In the genomic region with DNA sequence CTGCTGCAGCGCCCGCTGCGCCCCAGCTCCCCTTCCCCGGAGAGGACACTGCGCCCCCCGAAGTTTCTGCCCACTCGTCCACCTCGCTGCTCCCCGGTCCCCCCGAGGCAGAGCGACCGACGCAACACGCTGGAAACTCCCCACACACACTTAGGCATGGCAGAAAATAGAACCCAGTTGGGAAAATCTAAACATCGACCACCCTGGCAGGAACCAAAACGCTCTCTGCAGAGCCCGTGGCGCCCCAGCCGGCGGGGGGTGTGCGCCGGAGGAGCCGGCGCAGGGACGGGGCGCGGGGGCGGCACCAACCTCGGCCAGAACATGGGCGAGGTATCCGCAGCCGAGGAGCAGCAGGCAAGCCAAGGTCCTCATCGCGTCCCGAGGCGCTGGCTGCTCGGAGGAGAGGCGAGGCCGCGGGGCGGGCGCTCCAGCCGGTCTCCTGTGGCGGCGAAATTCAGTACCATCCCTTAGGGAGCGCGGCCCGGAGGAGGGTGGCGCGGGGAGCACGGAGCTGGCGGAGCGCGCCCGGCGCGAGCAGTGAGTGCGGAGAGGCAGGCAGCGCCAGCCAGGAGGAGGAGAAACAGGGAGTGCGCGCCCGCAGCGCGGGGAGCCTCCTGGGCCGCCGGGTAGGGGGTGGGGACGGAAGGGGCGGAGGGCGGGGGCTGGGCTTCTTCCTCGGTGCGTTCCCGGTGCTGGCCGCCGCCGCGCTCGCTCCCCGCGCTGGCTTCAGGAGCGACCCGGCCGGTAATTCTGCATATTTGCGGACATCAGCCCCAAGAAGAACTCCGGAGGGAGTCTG, we compare ENCODE assay signal across 8 cellular contexts. TPM values are rescaled to one million over a fixed set of nuclear protein-coding genes. Genes with fewer than 3 reads are reported as not detected.
DNase-seq lines count a peak whose midpoint lies in the region; ATAC-seq and TF ChIP-seq lines count a peak whose summit lies in the region.

No MANE protein-coding gene starts in this region.

- H3K23ac ChIP-seq in H9 (ENCODE audit: insufficient read length, low read depth, low read length) = no peak overlapping the region

- TF ChIP-seq CTCF in C4-2B (conservative IDR thresholded peaks at IDR 0.05) (no peak), H9 (conservative IDR thresholded peaks at IDR 0.05) (no peak), body of pancreas (IDR thresholded peaks at IDR 0.05) (peak in 5 of 7 experiments; percentile 12 to 24 (median 19)), psoas muscle (IDR thresholded peaks at IDR 0.05) (no peak)

- no CpG with 5 or more reads among the region's 84 CpGs for WGBS in H9 (ENCODE audit: extremely low coverage, insufficient read length, low lambda C conversion rate)
- WGBS in body of pancreas, 2 donors = 0 to 1% methylated on average over 1 to 62 of the region's 84 CpGs
- 0 to 1% (median 1%) methylated on average over 46 to 84 of the region's 84 CpGs for WGBS in psoas muscle, 3 donors

- H3K56ac ChIP-seq in H9 (ENCODE audit: insufficient read length, low read depth, low read length) = no peak overlapping the region

- ATAC-seq in body of pancreas = peak; percentile 70
- peak; percentile 62 to 71 (median 68) for ATAC-seq in psoas muscle
- ATAC-seq in HG02623 (IDR thresholded peaks at IDR 0.05; ENCODE audit: unreplicated experiment) = no peak
- ATAC-seq in HG03135 (IDR thresholded peaks at IDR 0.05; ENCODE audit: unreplicated experiment) = no peak

- no peak overlapping the region for H2BK15ac ChIP-seq in H9 (ENCODE audit: low read depth, low read length)

- peaks cover 36% of the 10 kb centered on the region for H3K23me2 ChIP-seq in H9 (ENCODE audit: insufficient read length, low read depth, low read length, poor library complexity, severe bottlenecking)

- H3K9ac ChIP-seq in H9 (ENCODE audit: extremely low read depth, insufficient read length, low read length) = no peak overlapping the region

- H3K27me3 ChIP-seq in H9 (ENCODE audit: insufficient read depth, low read length) (peaks cover 30% of the 10 kb centered on the region; the same call in 1 of the 2 replicates), body of pancreas (no peaks in the 10 kb centered on the region), psoas muscle (ENCODE audit: insufficient read depth in 3 of 3, low read length in 2 of 3) (peaks cover 0 to 8% (median 2%) of the 10 kb centered on the region in 3 donors)

- H4K5ac ChIP-seq in H9 (ENCODE audit: insufficient read length, low read depth, low read length) = no peak overlapping the region

- H2BK20ac ChIP-seq in H9 (ENCODE audit: low read depth, low read length, poor library complexity, severe bottlenecking) = no peak overlapping the region

- H3K14ac ChIP-seq in H9 (ENCODE audit: insufficient read depth, low read length) = peak overlapping the region; percentile 74

- intact Hi-C loops in body of pancreas (cut with DNase I) = no loop called here
- intact Hi-C loops in psoas muscle (cut with DNase I) = loop anchor here (2.0 to 5.0 kb wide), 3 partner anchors 46 to 187 kb away; no protein-coding TSS in a partner anchor

- H4K20me1 ChIP-seq in H9 (ENCODE audit: control insufficient read depth, insufficient read depth, insufficient read length) = no peaks in the 10 kb centered on the region

- no peak overlapping the region for H2AFZ ChIP-seq in H9 (ENCODE audit: low read length)

- H3K9me3 Mint-ChIP-seq in H9 = no peaks in the 10 kb centered on the region; a peak in 1 of 5 replicates

- H3K27ac Mint-ChIP-seq in H9 = peak overlapping the region in 1 of 3 experiments; percentile 93; a peak in 2 of 7 replicates

- H2BK12ac ChIP-seq in H9 (ENCODE audit: insufficient read length, low read depth, low read length) = no peak overlapping the region

- H3K9me3 ChIP-seq in H9 (ENCODE audit: control insufficient read depth, low read depth, low read length) (no peaks in the 10 kb centered on the region), body of pancreas (no peaks in the 10 kb centered on the region), psoas muscle (no peaks in the 10 kb centered on the region)

- no peak overlapping the region for H4K91ac ChIP-seq in H9 (ENCODE audit: insufficient read length, low read depth, low read length)

- no peak overlapping the region for H4K8ac ChIP-seq in H9 (replicated peaks; ENCODE audit: insufficient read length, low read depth, low read length)

- H3K36me3 ChIP-seq in body of pancreas (replicated peaks in 1 of 2; ENCODE audit: insufficient read depth in 1 of 2, low read depth in 2 of 2) (no peaks in the 10 kb centered on the region), psoas muscle (ENCODE audit: insufficient read depth in 1 of 2, low read depth in 1 of 2) (no peaks in the 10 kb centered on the region)

- no peak overlapping the region for H3K18ac ChIP-seq in H9 (ENCODE audit: insufficient read length, low read depth, low read length)

- H2AK5ac ChIP-seq in H9 (ENCODE audit: insufficient read length, low read length) = no peak overlapping the region

- H3K79me2 ChIP-seq in H9 (ENCODE audit: insufficient read depth, low read length) = peaks cover 5% of the 10 kb centered on the region; the same call in 1 of the 2 replicates

- H3K4me3 ChIP-seq in body of pancreas = peak overlapping the region; percentile 80 to 92
- peak overlapping the region; percentile 94 for H3K4me3 ChIP-seq in psoas muscle

- peak; percentile 94 to 96 (median 95) for TF ChIP-seq POLR2A in body of pancreas (IDR thresholded peaks at IDR 0.05)

- H3K27me3 Mint-ChIP-seq in H9 (ENCODE audit: low read depth) = peaks cover 61% of the 10 kb centered on the region

- no peak overlapping the region for H2BK5ac ChIP-seq in H9 (ENCODE audit: insufficient read length, low read length)

- H3K4me2 ChIP-seq in H9 (ENCODE audit: insufficient read depth, insufficient read length, low read length) = peak overlapping the region; percentile 48

- no peak overlapping the region for H3T11ph ChIP-seq in H9 (ENCODE audit: low read length)

- peaks cover 5% of the 10 kb centered on the region for H3K79me1 ChIP-seq in H9 (ENCODE audit: insufficient read depth, low read depth, low read length, poor library complexity, severe bottlenecking)

- peaks cover 0 to 3% (median 0%) of the 10 kb centered on the region in 3 experiments; a peak in 3 of 7 replicates for H3K36me3 Mint-ChIP-seq in H9 (ENCODE audit: insufficient read depth in 1 of 3, low read depth in 3 of 3)

- H3K4me1 Mint-ChIP-seq in H9 = peaks cover 29 to 39% of the 10 kb centered on the region in 2 experiments

- no peak overlapping the region for H2BK120ac ChIP-seq in H9 (ENCODE audit: low read depth, low read length, poor library complexity, severe bottlenecking)

- H3K4me3 Mint-ChIP-seq in H9 = peak overlapping the region; percentile 75 to 96

- H3K4me1 ChIP-seq in H9 (ENCODE audit: insufficient read depth, low read length) = peaks cover 6% of the 10 kb centered on the region; the same call in 1 of the 2 replicates
- H3K4me1 ChIP-seq in body of pancreas = peaks cover 58% of the 10 kb centered on the region
- H3K4me1 ChIP-seq in psoas muscle = peaks cover 38% of the 10 kb centered on the region

- H3K27ac ChIP-seq in C4-2B (peak overlapping the region; percentile 62), H9 (ENCODE audit: insufficient read length, low read depth, low read length) (no peak overlapping the region), body of pancreas (peak overlapping the region; percentile 91 to 99 (median 95)), psoas muscle (peak overlapping the region; percentile 92)

- no peak overlapping the region for H3K4ac ChIP-seq in H9 (ENCODE audit: low read depth, low read length)

- DNase-seq in H9 (peak; percentile 74), RPMI7951 (ENCODE audit: low read depth) (peak; percentile 87), body of pancreas (peak; percentile 91 to 93 (median 92)), hypothalamus (lab: John Stamatoyannopoulos, UW) (peak in 50 of 51 donors; percentile 38 to 88 (median 74)), psoas muscle (peak; percentile 82 to 88)

RNA-seq across cellular contexts. Expression of a gene that starts 0.8 kb away (rescaled TPM):
- total RNA-seq in H9 (2021) (34.3 and 35.8 TPM in 2 replicates), body of pancreas (10 to 100 TPM; 58.6 to 59.3 TPM), psoas muscle (10 to 100 TPM; 13.9 to 30.4 (median 19.2) TPM)
- total RNA-seq in RPMI7951 (2014; rRNA removed; shearing (Covaris generic)) = 48.1 and 54.1 TPM in 2 replicates
- 10 to 100 TPM in 2 of 3 donors, 1 to 10 TPM in 1; 9.1 to 24.4 (median 15.3) TPM for polyA plus RNA-seq in psoas muscle

Comparison
In these comparisons a context has a peak if more than half of its experiments do, and no peak if none do; other contexts are left out.
1. CTCF ChIP-seq: peak in body of pancreas (5 of 7); none in C4-2B (single experiment), H9 (single experiment) and psoas muscle (single experiment).
2. ATAC-seq: peak in body of pancreas (single experiment) and psoas muscle (4 of 4); none in HG02623 (single experiment) and HG03135 (single experiment).
3. Peak in every context shown above with its lines, with median percentiles within 50 percentile points of each other: DNase-seq.